ENCODE assay signal across 22 cellular contexts in the genomic region with DNA sequence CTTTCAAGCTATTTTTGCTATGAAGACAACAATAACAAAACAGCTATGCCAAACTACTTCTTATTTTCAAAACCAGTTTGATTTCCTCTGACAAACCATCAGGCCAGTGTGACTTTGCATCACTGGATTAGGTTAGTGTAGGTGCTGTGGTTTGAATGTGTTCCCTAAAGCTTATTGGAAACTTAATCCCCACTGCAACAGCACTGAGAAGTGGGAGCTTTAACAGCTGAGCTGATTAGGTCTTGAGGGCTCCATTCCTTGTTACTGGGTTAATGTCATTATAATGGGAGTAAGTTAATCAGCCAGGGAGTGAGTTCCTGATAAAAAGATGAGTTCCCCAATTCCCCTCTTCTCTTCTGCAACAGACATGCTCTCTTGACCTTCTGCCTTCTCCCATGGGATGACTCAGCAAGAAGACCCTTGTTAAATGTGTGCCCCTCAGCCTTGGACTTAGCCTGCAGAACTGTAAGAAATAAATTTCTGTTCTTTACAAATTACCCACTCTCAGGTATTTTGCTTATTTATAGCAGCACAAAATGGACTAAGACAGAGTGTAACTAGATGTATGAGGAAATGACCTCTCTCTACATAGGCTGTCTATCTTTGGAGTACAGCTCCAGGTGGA.
"Had no signal": no experiment of that assay in that cellular context is flagged by ENCODE, and none has a peak within 500 bp of the region (broad histone marks: within the 10 kb centered on the region; RNA-seq: fewer than 3 reads in every experiment).

No MANE protein-coding gene starts in this region.

- ATAC-seq: heart right ventricle; naive thymus-derived CD4-positive, alpha-beta T cell; pancreas; stimulated activated memory B cell treated with anti-CD40 and anti-IgM and Interleukin-4, amounts not matched to agents 10 μg/mL and 1 μg/mL and 100 μg/mL, for 72 hours had no signal

- FAIRE-seq: endothelial cell of umbilical vein, pancreas, TTC549 had no signal

- DNase-seq: activated B cell treated with CpG ODN at 0.5 μM for 24 hours; activated CD4-positive, alpha-beta memory T cell treated with anti-CD3 and anti-CD28 coated beads for 36 hours; activated CD4-positive, alpha-beta T cell treated with anti-CD3 and anti-CD28 coated beads for 4 hours; activated T-cell treated with anti-CD3 and anti-CD28 coated beads for 4 hours; effector CD4-positive, alpha-beta T cell; esophagus squamous epithelium; heart right ventricle; naive thymus-derived CD4-positive, alpha-beta T cell; pancreas; sigmoid colon; spleen; stimulated activated CD4-positive, alpha-beta T cell treated with anti-CD3 and anti-CD28 coated beads, Interleukin-4, amount 100 ng/mL, for 4 hours; substantia nigra; tibial artery had no signal

- H3K27ac Mint-ChIP-seq: activated B cell treated with CpG ODN at 0.5 μM for 24 hours; activated CD4-positive, alpha-beta memory T cell treated with anti-CD3 and anti-CD28 coated beads for 36 hours; activated naive CD8-positive, alpha-beta T cell; activated T-helper 1 cell treated with anti-CD3 and anti-CD28 coated beads, Interleukin-12 subunit alpha, Interleukin-12 subunit beta, Interleukin-2, Interleukin-4 antibody, amounts not matched to agents 30 ng/mL and 10 ng/mL and 1 ng/mL, durations not matched to agents 14 hours and 24 hours and 36 hours; memory B cell; naive thymus-derived CD4-positive, alpha-beta T cell; stimulated activated memory B cell treated with anti-CD40 and anti-IgM and Interleukin-4, amounts not matched to agents 10 μg/mL and 1 μg/mL and 100 μg/mL, for 72 hours; T-helper 2 cell treated with Interferon-gamma antibody and Interleukin-4, amounts not matched to agents 5 μg/mL and 100 μg/mL, for 36 hours had no signal

- H3K27me3 Mint-ChIP-seq: activated B cell treated with CpG ODN at 0.5 μM for 24 hours; activated CD4-positive, alpha-beta memory T cell treated with anti-CD3 and anti-CD28 coated beads for 36 hours; activated naive CD8-positive, alpha-beta T cell; stimulated activated memory B cell treated with anti-CD40 and anti-IgM and Interleukin-4, amounts not matched to agents 10 μg/mL and 1 μg/mL and 100 μg/mL, for 72 hours had no signal

- H3K9me3 Mint-ChIP-seq: activated B cell treated with CpG ODN at 0.5 μM for 24 hours; activated CD4-positive, alpha-beta memory T cell treated with anti-CD3 and anti-CD28 coated beads for 36 hours; activated T-helper 1 cell treated with anti-CD3 and anti-CD28 coated beads, Interleukin-12 subunit alpha, Interleukin-12 subunit beta, Interleukin-2, Interleukin-4 antibody, amounts not matched to agents 30 ng/mL and 10 ng/mL and 1 ng/mL, durations not matched to agents 14 hours and 24 hours and 36 hours; memory B cell; stimulated activated memory B cell treated with anti-CD40 and anti-IgM and Interleukin-4, amounts not matched to agents 10 μg/mL and 1 μg/mL and 100 μg/mL, for 72 hours; T-helper 2 cell treated with Interferon-gamma antibody and Interleukin-4, amounts not matched to agents 5 μg/mL and 100 μg/mL, for 36 hours had no signal

- H3K4me1 Mint-ChIP-seq: activated B cell treated with CpG ODN at 0.5 μM for 24 hours; memory B cell; naive thymus-derived CD4-positive, alpha-beta T cell; stimulated activated memory B cell treated with anti-CD40 and anti-IgM and Interleukin-4, amounts not matched to agents 10 μg/mL and 1 μg/mL and 100 μg/mL, for 72 hours had no signal

- H3K36me3 Mint-ChIP-seq: activated CD4-positive, alpha-beta memory T cell treated with anti-CD3 and anti-CD28 coated beads for 36 hours; activated naive CD8-positive, alpha-beta T cell; memory B cell; naive thymus-derived CD4-positive, alpha-beta T cell; stimulated activated memory B cell treated with anti-CD40 and anti-IgM and Interleukin-4, amounts not matched to agents 10 μg/mL and 1 μg/mL and 100 μg/mL, for 72 hours had no signal

- H3K4me3 ChIP-seq: esophagus squamous epithelium, heart right ventricle, pancreas, sigmoid colon, spleen, tibial artery had no signal

- H3K27ac ChIP-seq: heart right ventricle, neutrophil, pancreas, sigmoid colon, spleen, tibial artery had no signal

- H3K27me3 ChIP-seq: esophagus squamous epithelium, neutrophil, pancreas, sigmoid colon, spleen, tibial artery had no signal

- H3K36me3 ChIP-seq: esophagus squamous epithelium, heart right ventricle, neutrophil, pancreas, sigmoid colon, spleen, tibial artery had no signal

- H3K9me3 ChIP-seq: esophagus squamous epithelium, heart right ventricle, neutrophil, pancreas, sigmoid colon, spleen, tibial artery had no signal

- H3K4me3 Mint-ChIP-seq: activated B cell treated with CpG ODN at 0.5 μM for 24 hours; activated CD4-positive, alpha-beta memory T cell treated with anti-CD3 and anti-CD28 coated beads for 36 hours; activated naive CD8-positive, alpha-beta T cell; activated T-helper 1 cell treated with anti-CD3 and anti-CD28 coated beads, Interleukin-12 subunit alpha, Interleukin-12 subunit beta, Interleukin-2, Interleukin-4 antibody, amounts not matched to agents 30 ng/mL and 10 ng/mL and 1 ng/mL, durations not matched to agents 14 hours and 24 hours and 36 hours; memory B cell; naive thymus-derived CD4-positive, alpha-beta T cell; stimulated activated memory B cell treated with anti-CD40 and anti-IgM and Interleukin-4, amounts not matched to agents 10 μg/mL and 1 μg/mL and 100 μg/mL, for 72 hours; T-helper 2 cell treated with Interferon-gamma antibody and Interleukin-4, amounts not matched to agents 5 μg/mL and 100 μg/mL, for 36 hours had no signal

- H3K4me1 ChIP-seq: heart right ventricle, sigmoid colon, spleen, tibial artery had no signal
